ENCODE assay signal across 18 cellular contexts in genomic region chr6:157224957-157225574, GRCh38.
DNase-seq lines count a peak whose midpoint lies in the region; ATAC-seq and TF ChIP-seq lines count a peak whose summit lies in the region.
"Had no signal": no experiment of that assay in that cellular context is flagged by ENCODE, and none has a peak within 500 bp of the region (broad histone marks: within the 10 kb centered on the region; RNA-seq: fewer than 3 reads in every experiment).

No MANE protein-coding gene starts in this region.

- BruUV-seq in PC-9 (replicated peaks; lab: Mats Ljungman, UMichigan), result no TSS peak

- H3K27ac Mint-ChIP-seq in WTC11, result no peak overlapping the region
- H3K27ac Mint-ChIP-seq: activated T-cell treated with anti-CD3 and anti-CD28 coated beads, Interleukin-2, amount 50 U/mL, for 72 hours; CD4-positive, CD25-positive, alpha-beta regulatory T cell had no signal

- intact Hi-C loops in ascending aorta (cut with DNase I) (loop anchor here (2.0 to 5.0 kb wide), 2 partner anchors 14 to 78 kb away; no protein-coding TSS in a partner anchor), lower lobe of right lung (cut with DNase I) (no loop called here), testis (cut with DNase I; ENCODE audit: low total_unique reads) (no loop called here), PC-9 (cut with micrococcal nuclease; ENCODE audit: unreplicated experiment) (no loop called here)

- no peak overlapping the region for H3K4me3 Mint-ChIP-seq in WTC11
- H3K4me3 Mint-ChIP-seq: activated T-cell treated with anti-CD3 and anti-CD28 coated beads, Interleukin-2, amount 50 U/mL, for 72 hours; CD4-positive, CD25-positive, alpha-beta regulatory T cell; neural crest cell had no signal

- H3K27ac ChIP-seq in ascending aorta, result peak overlapping the region; percentile 97 to 98
- H3K27ac ChIP-seq in lower lobe of right lung, result peak overlapping the region; percentile 13
- H3K27ac ChIP-seq in testis, result peak overlapping the region; percentile 48 to 68
- H3K27ac ChIP-seq in PC-9, result no peak overlapping the region

- H3K9me3 Mint-ChIP-seq in WTC11, result no peaks in the 10 kb centered on the region
- H3K9me3 Mint-ChIP-seq: activated T-cell treated with anti-CD3 and anti-CD28 coated beads, Interleukin-2, amount 50 U/mL, for 72 hours; neural crest cell had no signal

- no peaks in the 10 kb centered on the region for H4K20me1 ChIP-seq in PC-9 (ENCODE audit: insufficient read depth)

- no peak overlapping the region for H3K4me2 ChIP-seq in PC-9

- H3K4me3 ChIP-seq in ascending aorta, result peak overlapping the region; percentile 20 to 27
- H3K4me3 ChIP-seq in lower lobe of right lung, result no peak overlapping the region
- no peak overlapping the region for H3K4me3 ChIP-seq in testis
- no peak overlapping the region for H3K4me3 ChIP-seq in PC-9
- H3K4me3 ChIP-seq: Peyer's patch, tibial nerve had no signal

- H3K27me3 ChIP-seq in ascending aorta (no peaks in the 10 kb centered on the region), lower lobe of right lung (ENCODE audit: low read depth) (no peaks in the 10 kb centered on the region), testis (no peaks in the 10 kb centered on the region), PC-9 (ENCODE audit: insufficient read depth, low read depth) (no peaks in the 10 kb centered on the region)
- H3K27me3 ChIP-seq: Peyer's patch, tibial nerve had no signal

- CTCF ChIA-PET in PC-9 (lab: Charles Lee) (no interaction called here), WTC11 (lab: Charles Lee) (interaction anchor here (1.9 to 2.8 kb wide), 2 partner anchors 11 kb away, joined by 15 to 16 read pairs; no protein-coding TSS in a partner anchor)

- no peaks in the 10 kb centered on the region for H3K36me3 ChIP-seq in ascending aorta
- no peaks in the 10 kb centered on the region for H3K36me3 ChIP-seq in lower lobe of right lung
- H3K36me3 ChIP-seq in testis (ENCODE audit: low read depth, missing control alignments), result no peaks in the 10 kb centered on the region
- H3K36me3 ChIP-seq in PC-9 (ENCODE audit: low read depth), result no peaks in the 10 kb centered on the region
- H3K36me3 ChIP-seq: Peyer's patch, tibial nerve had no signal

- H3K79me2 ChIP-seq in PC-9 (ENCODE audit: low read depth), result no peaks in the 10 kb centered on the region

- H2AFZ ChIP-seq in PC-9, result no peak overlapping the region

- no peaks in the 10 kb centered on the region for H3K9me2 ChIP-seq in PC-9 (ENCODE audit: insufficient read depth)

- no peaks in the 10 kb centered on the region for H3F3A ChIP-seq in PC-9 (ENCODE audit: insufficient read depth, low read depth)

- H3K27me3 Mint-ChIP-seq in WTC11 (ENCODE audit: low read depth), result peaks cover 14% of the 10 kb centered on the region

- peaks cover 35% of the 10 kb centered on the region for H3K4me1 Mint-ChIP-seq in WTC11

- H3K36me3 Mint-ChIP-seq in WTC11, result no peaks in the 10 kb centered on the region
- H3K36me3 Mint-ChIP-seq: CD4-positive, CD25-positive, alpha-beta regulatory T cell had no signal

- TF ChIP-seq CTCF in ascending aorta (IDR thresholded peaks at IDR 0.05), result no peak
- TF ChIP-seq CTCF in lower lobe of right lung (IDR thresholded peaks at IDR 0.05), result no peak
- TF ChIP-seq CTCF in testis (IDR thresholded peaks at IDR 0.05), result no peak
- no peak for TF ChIP-seq CTCF in PC-9 (conservative IDR thresholded peaks at IDR 0.05)
- no peak for TF ChIP-seq CTCF in WTC11 (IDR thresholded peaks at IDR 0.05)
- no peak for TF ChIP-seq CTCF in GM10266 (IDR thresholded peaks at IDR 0.05; ENCODE audit: control insufficient read depth, insufficient read depth, low read depth, missing control alignments)

- DNase-seq in NCI-H2171 treated with DMSO at 0.1 percent for 48 hours (lab: John Stamatoyannopoulos, UW), result peak; percentile 25
- DNase-seq in NCI-H2171 (lab: John Stamatoyannopoulos, UW), result no peak
- DNase-seq in ascending aorta (ENCODE audit: low spot score in 2 of 2), result no peak
- DNase-seq in lower lobe of right lung, result no peak
- no peak for DNase-seq in testis
- DNase-seq in PC-9, result no peak
- no peak for DNase-seq in WTC11 (ENCODE audit: low spot score)
- no peak for DNase-seq in GM10266 (ENCODE audit: extremely low spot score)
- DNase-seq: 8988T; activated T-cell treated with anti-CD3 and anti-CD28 coated beads, Interleukin-2, amount 50 U/mL, for 72 hours; CD4-positive, CD25-positive, alpha-beta regulatory T cell; DMS79; mesenchymal stem cell; NCI-H1048; stimulated activated CD4-positive, alpha-beta T cell treated with anti-CD3 and anti-CD28 coated beads, Interleukin-4, amount 100 ng/mL, for 1 hour had no signal

- POLR2A ChIA-PET in PC-9 (lab: Charles Lee; ENCODE audit: unreplicated experiment) (interaction anchor here (0.6 kb wide), 1 partner anchor 30 kb away, joined by 3 read pairs; no protein-coding TSS in a partner anchor), WTC11 (lab: Charles Lee) (no interaction called here)

- H3K9me3 ChIP-seq in ascending aorta (no peaks in the 10 kb centered on the region), lower lobe of right lung (no peaks in the 10 kb centered on the region), testis (no peaks in the 10 kb centered on the region), PC-9 (ENCODE audit: insufficient read depth, low read depth) (no peaks in the 10 kb centered on the region)
- H3K9me3 ChIP-seq: Peyer's patch, tibial nerve had no signal

- WGBS in testis, 2 donors, result 67 to 77% methylated on average over 25 to 26 of the region's 26 CpGs

- TF ChIP-seq POLR2A in testis (IDR thresholded peaks at IDR 0.05), result no peak

- ATAC-seq in lower lobe of right lung, result no peak
- no peak for ATAC-seq in WTC11
- ATAC-seq: activated T-cell treated with anti-CD3 and anti-CD28 coated beads, Interleukin-2, amount 50 U/mL, for 72 hours had no signal

- H3K4me1 ChIP-seq in ascending aorta (peaks cover 18 to 62% of the 10 kb centered on the region in 2 donors), lower lobe of right lung (peaks cover 8% of the 10 kb centered on the region), testis (peaks cover 15% of the 10 kb centered on the region), PC-9 (replicated peaks; ENCODE audit: insufficient read depth) (peaks cover 9% of the 10 kb centered on the region)

TF ChIP-seq in WTC11, 78 proteins besides CTCF, POLR2A, EP300 and RAD21:
- TF ChIP-seq STAT6 (CRISPR knock-in tag; conservative IDR thresholded peaks at IDR 0.05; ENCODE audit: low read depth) (no peak), MXD4 (CRISPR knock-in tag; IDR thresholded peaks at IDR 0.05; ENCODE audit: borderline replicate concordance) (no peak)

Comparison
In these comparisons a context has a peak if more than half of its experiments do, and no peak if none do; other contexts are left out.
1. H3K4me3 ChIP-seq: peak in ascending aorta (2 of 2); none in lower lobe of right lung (single experiment), testis (0 of 2) and PC-9 (single experiment).